Comparison of ENCODE assay signal across 24 cellular contexts in the genomic region with DNA sequence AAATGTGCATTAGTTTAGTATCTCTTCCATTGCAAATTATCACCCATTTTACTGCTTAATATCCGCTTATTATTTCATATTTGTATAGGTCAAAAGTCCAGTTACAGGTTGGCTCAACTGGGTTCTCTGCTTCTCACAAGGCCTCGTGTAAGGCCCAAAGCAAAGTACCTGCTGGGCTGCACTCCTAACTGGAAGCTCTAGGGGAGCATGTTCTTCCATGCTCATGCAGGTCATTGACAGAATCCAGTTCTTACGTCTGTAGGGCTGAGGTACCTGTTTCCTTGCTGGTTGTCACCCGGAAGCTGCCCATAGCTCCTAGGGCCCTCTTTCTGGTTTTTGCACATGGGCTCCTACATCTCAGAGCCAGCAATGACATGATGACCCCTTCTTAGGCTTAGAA.
"Had no signal": no experiment of that assay in that cellular context is flagged by ENCODE, and none has a peak within 500 bp of the region (broad histone marks: within the 10 kb centered on the region; RNA-seq: fewer than 3 reads in every experiment).

No MANE protein-coding gene starts in this region.

- FAIRE-seq: endometrium, frontal cortex, small intestine had no signal

- H3K9me3 ChIP-seq: heart right ventricle, mucosa of descending colon, ovary, right atrium auricular region, suprapubic skin, thyroid gland, upper lobe of left lung, uterus had no signal

- DNase-seq: cortex of kidney; dorsolateral prefrontal cortex; effector CD8-positive, alpha-beta T cell; heart right ventricle; hypothalamus; islet precursor cell; mammary epithelial cell; mucosa of descending colon; naive thymus-derived CD8-positive, alpha-beta T cell; nucleus accumbens; ovary; small intestine; stimulated activated CD4-positive, alpha-beta T cell treated with anti-CD3 and anti-CD28 coated beads, Interleukin-12 subunit alpha, Interleukin-12 subunit beta, amount 100 ng/mL, for 4 hours; stimulated activated naive CD8-positive, alpha-beta T cell treated with anti-CD3 and anti-CD28 coated beads, Interleukin-15, Interleukin-2, amounts not matched to agents 100 U/mL and 50 U/mL, for 24 hours; thyroid gland; upper lobe of left lung; uterus had no signal

- H3K4me3 Mint-ChIP-seq: naive thymus-derived CD8-positive, alpha-beta T cell; neural crest cell had no signal

- H3K27ac Mint-ChIP-seq: naive thymus-derived CD8-positive, alpha-beta T cell had no signal

- H3K9me3 Mint-ChIP-seq: naive thymus-derived CD8-positive, alpha-beta T cell had no signal

- H3K4me3 ChIP-seq: dorsolateral prefrontal cortex, heart right ventricle, mucosa of descending colon, ovary, right atrium auricular region, suprapubic skin, thyroid gland, upper lobe of left lung, uterus had no signal

- H3K36me3 Mint-ChIP-seq: naive thymus-derived CD8-positive, alpha-beta T cell had no signal

- H3K27me3 ChIP-seq: dorsolateral prefrontal cortex, heart right ventricle, ovary, right atrium auricular region, suprapubic skin, thyroid gland, upper lobe of left lung, uterus had no signal

- H3K4me1 Mint-ChIP-seq: naive thymus-derived CD8-positive, alpha-beta T cell; neural crest cell had no signal

- ATAC-seq: esophagus mucosa; heart right ventricle; left lobe of liver; mucosa of descending colon; naive thymus-derived CD8-positive, alpha-beta T cell; stimulated activated naive CD8-positive, alpha-beta T cell treated with anti-CD3 and anti-CD28 coated beads, Interleukin-15, Interleukin-2, amounts not matched to agents 100 U/mL and 50 U/mL, for 24 hours had no signal

- H3K4me1 ChIP-seq: heart right ventricle, right atrium auricular region, suprapubic skin, thyroid gland, upper lobe of left lung, uterus had no signal

- H3K27ac ChIP-seq: dorsolateral prefrontal cortex, heart right ventricle, ovary, right atrium auricular region, suprapubic skin, thyroid gland, upper lobe of left lung, uterus had no signal

- H3K36me3 ChIP-seq: heart right ventricle, ovary, right atrium auricular region, suprapubic skin, thyroid gland, upper lobe of left lung, uterus had no signal
